ENCODE assay signal across 1 cellular context in genomic region chr1:24910751-24911650, GRCh38.
TF ChIP-seq lines count a peak whose summit lies in the region.

No MANE protein-coding gene starts in this region.

TF ChIP-seq in HepG2, 621 proteins besides CTCF, POLR2A, EP300 and RAD21 (continued from another document and continues in another):
- no peak for TF ChIP-seq RNF219 (CRISPR knock-in tag; IDR thresholded peaks at IDR 0.05)
- no peak; a peak in 1 of 4 replicates for TF ChIP-seq HMGXB4 (CRISPR knock-in tag; IDR thresholded peaks at IDR 0.05; ENCODE audit: borderline replicate concordance in 1 of 2, low read depth in 1 of 2)
- TF ChIP-seq HBP1 (CRISPR knock-in tag; IDR thresholded peaks at IDR 0.05; ENCODE audit: low read depth), result 0 out of 2 replicates have a peak, but pooled peaks have one; percentile 37
- TF ChIP-seq MYPOP (CRISPR knock-in tag; IDR thresholded peaks at IDR 0.05), result 0 out of 2 replicates have a peak, but pooled peaks have one; percentile 15
- TF ChIP-seq ZC3H13 (CRISPR knock-in tag; IDR thresholded peaks at IDR 0.05), result no peak
- TF ChIP-seq ZNF644 (CRISPR knock-in tag; IDR thresholded peaks at IDR 0.05; ENCODE audit: low read depth), result peak; percentile 24; the same call in 1 of the 2 replicates
- no peak for TF ChIP-seq NPAS2 (CRISPR knock-in tag; IDR thresholded peaks at IDR 0.05; ENCODE audit: borderline replicate concordance)
- no peak for TF ChIP-seq SRSF9 (IDR thresholded peaks at IDR 0.05; ENCODE audit: borderline replicate concordance, insufficient read depth, low read depth, low read length, poor library complexity, severe bottlenecking)
- TF ChIP-seq HDAC2 (CRISPR knock-in tag; IDR thresholded peaks at IDR 0.05), result no peak
- TF ChIP-seq ZHX1 (CRISPR knock-in tag; IDR thresholded peaks at IDR 0.05; ENCODE audit: low read depth), result peak; percentile 21; the same call in 1 of the 2 replicates
- peak; percentile 66; the same call in 1 of the 2 replicates for TF ChIP-seq RXRB (CRISPR knock-in tag; IDR thresholded peaks at IDR 0.05; ENCODE audit: borderline replicate concordance)
- no peak for TF ChIP-seq MYC (CRISPR knock-in tag; IDR thresholded peaks at IDR 0.05; ENCODE audit: borderline replicate concordance)
- no peak for TF ChIP-seq ZNF362 (CRISPR knock-in tag; IDR thresholded peaks at IDR 0.05; ENCODE audit: borderline replicate concordance)
- TF ChIP-seq KLF12 (CRISPR knock-in tag; IDR thresholded peaks at IDR 0.05; ENCODE audit: borderline replicate concordance), result peak; percentile 77
- TF ChIP-seq SNAI1 (CRISPR knock-in tag; IDR thresholded peaks at IDR 0.05; ENCODE audit: borderline replicate concordance), result no peak
- TF ChIP-seq MLXIP (CRISPR knock-in tag; IDR thresholded peaks at IDR 0.05; ENCODE audit: borderline replicate concordance), result no peak
- no peak for TF ChIP-seq NFRKB (IDR thresholded peaks at IDR 0.05)
- no peak for TF ChIP-seq TCF7L2 (IDR thresholded peaks at IDR 0.05; ENCODE audit: low read depth, low read length)
- TF ChIP-seq HOXD1 (CRISPR knock-in tag; IDR thresholded peaks at IDR 0.05), result no peak
- TF ChIP-seq KLF9 (CRISPR knock-in tag; IDR thresholded peaks at IDR 0.05; ENCODE audit: low read depth), result no peak
- no peak for TF ChIP-seq KLF16 (CRISPR knock-in tag; IDR thresholded peaks at IDR 0.05)
- TF ChIP-seq TFDP2 (CRISPR knock-in tag; IDR thresholded peaks at IDR 0.05), result no peak
- TF ChIP-seq TRIM24 (CRISPR knock-in tag; IDR thresholded peaks at IDR 0.05), result no peak
- no peak for TF ChIP-seq THYN1 (CRISPR knock-in tag; IDR thresholded peaks at IDR 0.05; ENCODE audit: borderline replicate concordance, low read depth)
- TF ChIP-seq ISX (CRISPR knock-in tag; conservative IDR thresholded peaks at IDR 0.05), result no peak
- no peak for TF ChIP-seq ZNF326 (CRISPR knock-in tag; IDR thresholded peaks at IDR 0.05; ENCODE audit: borderline replicate concordance)
- peak; percentile 53; the same call in 1 of the 2 replicates for TF ChIP-seq MXD4 (CRISPR knock-in tag; IDR thresholded peaks at IDR 0.05)
- no peak for TF ChIP-seq CC2D1A (CRISPR knock-in tag; IDR thresholded peaks at IDR 0.05)
- TF ChIP-seq ZNF296 (CRISPR knock-in tag; conservative IDR thresholded peaks at IDR 0.05), result no peak
- TF ChIP-seq TGIF2 (CRISPR knock-in tag; IDR thresholded peaks at IDR 0.05), result peak; percentile 44; the same call in 1 of the 2 replicates
- peak; percentile 57 for TF ChIP-seq ZFP91 (CRISPR knock-in tag; IDR thresholded peaks at IDR 0.05; ENCODE audit: borderline replicate concordance)
- peak; percentile 51 for TF ChIP-seq POGZ (CRISPR knock-in tag; IDR thresholded peaks at IDR 0.05)
- no peak for TF ChIP-seq GMEB2 (CRISPR knock-in tag; IDR thresholded peaks at IDR 0.05; ENCODE audit: low read depth)
- TF ChIP-seq ZNF24 (IDR thresholded peaks at IDR 0.05), result 0 out of 2 replicates have a peak, but pooled peaks have one; percentile 24
- no peak for TF ChIP-seq MED13 (CRISPR knock-in tag; IDR thresholded peaks at IDR 0.05)
- TF ChIP-seq ZNF784 (CRISPR knock-in tag; IDR thresholded peaks at IDR 0.05; ENCODE audit: borderline replicate concordance), result 0 out of 2 replicates have a peak, but pooled peaks have one; percentile 22
- no peak for TF ChIP-seq CHD2 (IDR thresholded peaks at IDR 0.05; ENCODE audit: low read depth, low read length)
- TF ChIP-seq ZMAT5 (CRISPR knock-in tag; IDR thresholded peaks at IDR 0.05; ENCODE audit: borderline replicate concordance, low read depth), result no peak
- no peak for TF ChIP-seq ZNF841 (CRISPR knock-in tag; IDR thresholded peaks at IDR 0.05; ENCODE audit: borderline replicate concordance)
- TF ChIP-seq CENPT (CRISPR knock-in tag; IDR thresholded peaks at IDR 0.05; ENCODE audit: low read depth), result no peak
- no peak for TF ChIP-seq ZNF207 (IDR thresholded peaks at IDR 0.05; ENCODE audit: borderline replicate concordance)
- TF ChIP-seq RFXAP (CRISPR knock-in tag; IDR thresholded peaks at IDR 0.05; ENCODE audit: borderline replicate concordance), result peak; percentile 77; the same call in 1 of the 2 replicates
